13 cellular contexts compared by ENCODE assay signal in genomic region chr1:149883598-149884247, GRCh38. TPM values are rescaled to one million over a fixed set of nuclear protein-coding genes. Genes with fewer than 3 reads are reported as not detected.
DNase-seq lines count a peak whose midpoint lies in the region; ATAC-seq, FAIRE-seq and TF ChIP-seq lines count a peak whose summit lies in the region.
"Had no signal": no experiment of that assay in that cellular context is flagged by ENCODE, and none has a peak within 500 bp of the region (broad histone marks: within the 10 kb centered on the region; RNA-seq: fewer than 3 reads in every experiment).

No MANE protein-coding gene starts in this region.

- SMC1A ChIA-PET in GM12878 (lab: Charles Lee; ENCODE audit: uncharacterized antibody, unreplicated experiment), result interaction anchor here (0.9 to 1.9 kb wide), 2 partner anchors 35 to 40 kb away, joined by 3 to 8 read pairs; no protein-coding TSS in a partner anchor

- H3K79me2 ChIP-seq in MM.1S (ENCODE audit: low read length) (no peaks in the 10 kb centered on the region), GM12878 (ENCODE audit: control insufficient read depth, insufficient read depth, low read length) (peaks cover 17% of the 10 kb centered on the region)

- H2AFZ ChIP-seq in MM.1S (ENCODE audit: low read length), result no peak overlapping the region
- no peak overlapping the region for H2AFZ ChIP-seq in GM12878 (ENCODE audit: control insufficient read depth, low read depth, low read length)

- no peak for DNase-seq in heart left ventricle
- DNase-seq in Right ventricle myocardium superior, result no peak
- DNase-seq in MM.1S, result no peak
- DNase-seq in GM12878 (ENCODE audit: low read depth, low spot score), result no peak
- no peak for DNase-seq in NCI-H2107 treated with DMSO at 0.1 percent for 48 hours (lab: John Stamatoyannopoulos, UW; ENCODE audit: unreplicated experiment)
- DNase-seq in esophagus muscularis mucosa (ENCODE audit: extremely low spot score), result no peak
- DNase-seq: amniotic stem cell, NCI-H2171 had no signal

- H3K4me2 ChIP-seq in MM.1S (ENCODE audit: low read depth, low read length) (peak overlapping the region; percentile 78), GM12878 (ENCODE audit: control insufficient read depth, insufficient read depth) (peak overlapping the region; percentile 87; the same call in 1 of the 2 replicates)

- peaks cover 45% of the 10 kb centered on the region for H3F3A ChIP-seq in MM.1S (ENCODE audit: insufficient read depth, low read length)

- no peaks in the 10 kb centered on the region for H3K27me3 ChIP-seq in heart left ventricle
- H3K27me3 ChIP-seq in MM.1S (replicated peaks; ENCODE audit: insufficient read depth, low read length), result no peaks in the 10 kb centered on the region
- H3K27me3 ChIP-seq in GM12878 (replicated peaks in 1 of 2; ENCODE audit: control insufficient read depth in 2 of 2, insufficient read depth in 2 of 2, low read length in 1 of 2), result no peaks in the 10 kb centered on the region
- no peaks in the 10 kb centered on the region for H3K27me3 ChIP-seq in thymus (ENCODE audit: control insufficient read depth, insufficient read depth)
- H3K27me3 ChIP-seq in esophagus muscularis mucosa, result peaks cover 0 to 3% (median 0%) of the 10 kb centered on the region in 4 donors
- H3K27me3 ChIP-seq: Peyer's patch had no signal

- H3K9me2 ChIP-seq in MM.1S (replicated peaks; ENCODE audit: insufficient read depth, low read length), result no peaks in the 10 kb centered on the region

- no peak for TF ChIP-seq RAD21 in GM12878 (IDR thresholded peaks at IDR 0.05; ENCODE audit: insufficient read depth, low read depth, low read length)

- ATAC-seq in heart left ventricle (no peak), Right ventricle myocardium superior (ENCODE audit: poor library complexity) (no peak), GM12878 (no peak), GM21381 (IDR thresholded peaks at IDR 0.05; ENCODE audit: unreplicated experiment) (no peak)

- BruUV-seq in GM12878 (replicated peaks; lab: Mats Ljungman, UMichigan), result no TSS peak

- TF ChIP-seq EP300 in GM12878 (IDR thresholded peaks at IDR 0.05; ENCODE audit: borderline replicate concordance in 1 of 2, control insufficient read depth in 1 of 2, low read depth in 2 of 2, low read length in 2 of 2) (no peak), esophagus muscularis mucosa (IDR thresholded peaks at IDR 0.05) (no peak)

- 75 to 78% (median 78%) methylated on average over 3 of the region's 3 CpGs for WGBS in heart left ventricle, 4 donors
- 38% methylated on average over 3 of the region's 3 CpGs for WGBS in GM12878 (ENCODE audit: insufficient coverage, insufficient replicate concordance, low lambda C conversion rate, missing lambda C conversion rate)
- 96% methylated on average over 3 of the region's 3 CpGs for WGBS in thymus
- 84% methylated on average over 3 of the region's 3 CpGs for WGBS in esophagus muscularis mucosa

- H3K27ac ChIP-seq in heart left ventricle (peak overlapping the region in 3 of 12 donors; percentile 93 to 100 (median 96)), MM.1S (ENCODE audit: low read length) (peak overlapping the region; percentile 92; the same call in 1 of the 2 replicates), GM12878 (ENCODE audit: control insufficient read depth, insufficient read depth) (0 out of 2 replicates have a peak overlapping the region, but pooled peaks have one; percentile 93), thymus (ENCODE audit: low read depth) (no peak overlapping the region), esophagus muscularis mucosa (replicated peaks in 1 of 4) (no peak overlapping the region)

- RAD21 ChIA-PET in GM12878 (lab: Charles Lee; ENCODE audit: unreplicated experiment), result interaction anchor here (1.3 to 1.9 kb wide), 3 partner anchors 38 to 127 kb away, joined by 3 to 5 read pairs (median 3); partner anchors contain the start of gene OTUD7B

- H3K9ac ChIP-seq in MM.1S (ENCODE audit: low read length), result peak overlapping the region; percentile 84; the same call in 1 of the 2 replicates
- no peak overlapping the region for H3K9ac ChIP-seq in GM12878 (ENCODE audit: control insufficient read depth, insufficient read depth, low read length)

- H3K36me3 ChIP-seq in heart left ventricle, result no peaks in the 10 kb centered on the region
- no peaks in the 10 kb centered on the region for H3K36me3 ChIP-seq in MM.1S (replicated peaks; ENCODE audit: insufficient read depth, low read length)
- H3K36me3 ChIP-seq in GM12878 (ENCODE audit: control insufficient read depth in 2 of 2, insufficient read depth in 2 of 2, low read length in 1 of 2), result no peaks in the 10 kb centered on the region
- H3K36me3 ChIP-seq in thymus (ENCODE audit: control insufficient read depth, insufficient read depth), result no peaks in the 10 kb centered on the region
- H3K36me3 ChIP-seq in esophagus muscularis mucosa, result no peaks in the 10 kb centered on the region
- H3K36me3 ChIP-seq: Peyer's patch had no signal

- no peaks in the 10 kb centered on the region for H3K9me3 ChIP-seq in heart left ventricle
- no peaks in the 10 kb centered on the region for H3K9me3 ChIP-seq in MM.1S (replicated peaks; ENCODE audit: insufficient read depth, low read length)
- no peaks in the 10 kb centered on the region for H3K9me3 ChIP-seq in GM12878 (replicated peaks; ENCODE audit: control insufficient read depth, insufficient read depth, low read length)
- H3K9me3 ChIP-seq in thymus (ENCODE audit: control insufficient read depth), result no peaks in the 10 kb centered on the region
- H3K9me3 ChIP-seq in esophagus muscularis mucosa, result no peaks in the 10 kb centered on the region
- H3K9me3 ChIP-seq: Peyer's patch had no signal

- TF ChIP-seq POLR2A in heart left ventricle (IDR thresholded peaks at IDR 0.05) (no peak), GM12878 (IDR thresholded peaks at IDR 0.05; ENCODE audit: low read depth, low read length) (no peak), esophagus muscularis mucosa (IDR thresholded peaks at IDR 0.05; ENCODE audit: low read depth) (no peak)

- POLR2A ChIA-PET in GM12878 (lab: Charles Lee), result interaction anchor here (1.1 to 1.5 kb wide), 3 partner anchors 15 to 39 kb away, joined by 3 to 11 read pairs (median 4); no protein-coding TSS in a partner anchor

- no peak for FAIRE-seq in GM12878 (lab: Jason Lieb, UNC)
- FAIRE-seq: H54 had no signal

- H4K20me1 ChIP-seq in MM.1S (ENCODE audit: insufficient read depth, low read length) (no peaks in the 10 kb centered on the region), GM12878 (ENCODE audit: control insufficient read depth, insufficient read depth) (no peaks in the 10 kb centered on the region)

- intact Hi-C loops in heart left ventricle (cut with DNase I) (no loop called here), Right ventricle myocardium superior (cut with DNase I) (no loop called here), GM12878 (cut with micrococcal nuclease; ENCODE audit: unreplicated experiment) (no loop called here), esophagus muscularis mucosa (cut with DNase I) (no loop called here)

- H3K4me3 ChIP-seq in heart left ventricle (peak overlapping the region in 8 of 12 donors; percentile 65 to 86 (median 70)), MM.1S (ENCODE audit: low read length) (no peak overlapping the region), GM12878 (peak overlapping the region; percentile 61; the same call in 1 of the 2 replicates), thymus (ENCODE audit: low read length) (peak overlapping the region; percentile 71), esophagus muscularis mucosa (peak overlapping the region in 1 of 4 donors; percentile 92)

- CTCF ChIA-PET in GM12878 (lab: Yijun Ruan, JAX), result interaction anchor here (1.1 to 1.9 kb wide), 2 partner anchors 41 to 282 kb away, joined by 3 to 6 read pairs; no protein-coding TSS in a partner anchor

- H3K4me1 ChIP-seq in heart left ventricle (peaks cover 0 to 29% (median 17%) of the 10 kb centered on the region in 12 donors), MM.1S (ENCODE audit: low read length) (peaks cover 16% of the 10 kb centered on the region), GM12878 (ENCODE audit: control insufficient read depth, insufficient read depth, low read length) (no peaks in the 10 kb centered on the region), thymus (ENCODE audit: control insufficient read depth, insufficient read depth, low read length) (peaks cover 22% of the 10 kb centered on the region), esophagus muscularis mucosa (peaks cover 18 to 35% (median 21%) of the 10 kb centered on the region in 4 donors)

- in situ Hi-C loops in GM12878 (cut with MboI), result no loop called here

- TF ChIP-seq CTCF in heart left ventricle (IDR thresholded peaks at IDR 0.05) (no peak), MM.1S (IDR thresholded peaks at IDR 0.05; ENCODE audit: low read length) (no peak), GM12878 (IDR thresholded peaks at IDR 0.05 in 2 of 3, conservative IDR thresholded peaks at IDR 0.05 in 1 of 3; ENCODE audit: control insufficient read depth in 2 of 3, extremely low read depth in 1 of 3, insufficient read depth in 1 of 3, low read depth in 3 of 3, low read length in 3 of 3) (no peak), esophagus muscularis mucosa (IDR thresholded peaks at IDR 0.05) (no peak)

RNA-seq across cellular contexts. Expression of gene BOLA1, which starts 15.6 kb away (rescaled TPM):
- 10 to 100 TPM; 12.5 to 39.4 (median 14.0) TPM for total RNA-seq in heart left ventricle
- polyA plus RNA-seq in heart left ventricle, result 10 to 100 TPM; 16.2 to 40.7 TPM
- total RNA-seq in Right ventricle myocardium superior, result 16.9 TPM
- total RNA-seq in GM12878 (2013; cell fraction: nucleolus; rRNA removed), result 10.0 and 12.1 TPM in 2 replicates
- 11.7 and 16.0 TPM in 2 replicates for total RNA-seq in GM12878 (2014; rRNA removed)
- 7.0 and 7.5 TPM in 2 replicates for total RNA-seq in GM12878 (2014; rRNA removed; fragmentation: Illumina TruSeq; extraction: Trizol)
- total RNA-seq in GM12878 (2021), result 12.8 and 15.1 TPM in 2 replicates
- 1.6 TPM for polyA plus RNA-seq in GM12878 (2011; ENCODE audit: low read depth)
- polyA plus RNA-seq in GM12878 (2011; rRNA removed), result 7.9 and 9.7 TPM in 2 replicates
- 12.7 and 17.1 TPM in 2 replicates for polyA plus RNA-seq in GM12878 (2011; cell fraction: cytosol; rRNA removed)
- polyA plus RNA-seq in GM12878 (2011; cell fraction: nucleus; rRNA removed), result 21.0 and 23.7 TPM in 2 replicates
- 9.4 and 12.1 TPM in 2 replicates for polyA plus RNA-seq in GM12878 (2012)
- polyA plus RNA-seq in GM12878 (2014; fragmentation: Illumina TruSeq; extraction: Trizol), result 4.6 and 5.4 TPM in 2 replicates
- 1 to 10 TPM in 1 of 2 experiments, under 1 TPM in 1; 0.74 to 4.3 TPM for polyA plus RNA-seq in GM12878 (2014; fragmentation: Nextera tagmentation; extraction: Ambion mirVana)
- 18.7 and 19.7 TPM in 2 replicates for polyA plus RNA-seq in GM12878 (2014; rRNA removed)
- 10 to 100 TPM; 14.8 to 18.3 TPM for polyA plus RNA-seq in GM12878 (2016; fragmentation: Nextera tagmentation; extraction: Ambion mirVana)
- polyA minus RNA-seq in GM12878 (2011; rRNA and poly(A)+ RNA removed), result 1.2 and 3.5 TPM in 2 replicates
- polyA minus RNA-seq in GM12878 (2011; cell fraction: cytosol; rRNA and poly(A)+ RNA removed), result 1.8 and 5.1 TPM in 2 replicates
- 5.3 and 5.7 TPM in 2 replicates for polyA minus RNA-seq in GM12878 (2011; cell fraction: nucleus; rRNA and poly(A)+ RNA removed)
- polyA plus RNA-seq in thymus, result 44.7 TPM
- 10 to 100 TPM; 31.1 to 45.8 (median 41.6) TPM for total RNA-seq in esophagus muscularis mucosa

RNA-seq across cellular contexts. Expression of gene SV2A, which starts 33.9 kb away (rescaled TPM):
- total RNA-seq in heart left ventricle, result 1 to 10 TPM in 1 of 9 donors, under 1 TPM in 8; 0.20 to 1.4 (median 0.43) TPM
- polyA plus RNA-seq in heart left ventricle, result under 1 TPM; 0.30 to 0.32 TPM
- total RNA-seq in Right ventricle myocardium superior, result 0.32 TPM
- 0.47 and 0.63 TPM in 2 replicates for total RNA-seq in GM12878 (2013; cell fraction: nucleolus; rRNA removed)
- total RNA-seq in GM12878 (2014; rRNA removed), result 6.3 and 8.0 TPM in 2 replicates
- 5.3 and 6.0 TPM in 2 replicates for total RNA-seq in GM12878 (2014; rRNA removed; fragmentation: Illumina TruSeq; extraction: Trizol)
- 11.3 and 11.6 TPM in 2 replicates for total RNA-seq in GM12878 (2021)
- polyA plus RNA-seq in GM12878 (2011; ENCODE audit: low read depth), result 2.7 TPM
- polyA plus RNA-seq in GM12878 (2011; rRNA removed), result 0.33 and 0.39 TPM in 2 replicates
- 0.55 and 0.66 TPM in 2 replicates for polyA plus RNA-seq in GM12878 (2011; cell fraction: cytosol; rRNA removed)
- 0.82 and 0.91 TPM in 2 replicates for polyA plus RNA-seq in GM12878 (2011; cell fraction: nucleus; rRNA removed)
- 3.8 and 5.4 TPM in 2 replicates for polyA plus RNA-seq in GM12878 (2012)
- polyA plus RNA-seq in GM12878 (2014; fragmentation: Illumina TruSeq; extraction: Trizol), result 7.3 and 8.4 TPM in 2 replicates
- polyA plus RNA-seq in GM12878 (2014; fragmentation: Nextera tagmentation; extraction: Ambion mirVana), result 1 to 10 TPM in 1 of 2 experiments, under 1 TPM in 1; 0.89 to 2.3 TPM
- 7.5 and 7.8 TPM in 2 replicates for polyA plus RNA-seq in GM12878 (2014; rRNA removed)
- 1 to 10 TPM; 4.5 to 5.6 TPM for polyA plus RNA-seq in GM12878 (2016; fragmentation: Nextera tagmentation; extraction: Ambion mirVana)
- 0.88 and 1.3 TPM in 2 replicates for polyA minus RNA-seq in GM12878 (2011; rRNA and poly(A)+ RNA removed)
- polyA minus RNA-seq in GM12878 (2011; cell fraction: cytosol; rRNA and poly(A)+ RNA removed), result 0.27 and 0.31 TPM in 2 replicates
- 0.24 and 0.29 TPM in 2 replicates for polyA minus RNA-seq in GM12878 (2011; cell fraction: nucleus; rRNA and poly(A)+ RNA removed)
- polyA plus RNA-seq in thymus, result 2.0 TPM
- total RNA-seq in esophagus muscularis mucosa, result 1 to 10 TPM; 3.3 to 8.6 (median 5.5) TPM
- total RNA-seq: MCF 10A had no signal

RNA-seq across cellular contexts. Expression of gene SF3B4, which starts 43.9 kb away (rescaled TPM):
- total RNA-seq in heart left ventricle, result 10 to 100 TPM; 10.2 to 32.7 (median 23.7) TPM
- polyA plus RNA-seq in heart left ventricle, result 10 to 100 TPM; 13.1 to 21.3 TPM
- total RNA-seq in Right ventricle myocardium superior, result 22.8 TPM
- total RNA-seq in GM12878 (2013; cell fraction: nucleolus; rRNA removed), result 11.0 and 14.6 TPM in 2 replicates
- total RNA-seq in GM12878 (2014; rRNA removed), result 9.4 and 13.2 TPM in 2 replicates
- 24.1 and 27.6 TPM in 2 replicates for total RNA-seq in GM12878 (2014; rRNA removed; fragmentation: Illumina TruSeq; extraction: Trizol)
- 79.4 and 81.7 TPM in 2 replicates for total RNA-seq in GM12878 (2021)
- 42.1 TPM for polyA plus RNA-seq in GM12878 (2011; ENCODE audit: low read depth)
- polyA plus RNA-seq in GM12878 (2011; rRNA removed), result 11.3 and 26.2 TPM in 2 replicates
- polyA plus RNA-seq in GM12878 (2011; cell fraction: cytosol; rRNA removed), result 22.8 and 28.5 TPM in 2 replicates
- polyA plus RNA-seq in GM12878 (2011; cell fraction: nucleus; rRNA removed), result 23.6 and 32.3 TPM in 2 replicates
- 42.2 and 52.9 TPM in 2 replicates for polyA plus RNA-seq in GM12878 (2012)
- 81.8 and 83.5 TPM in 2 replicates for polyA plus RNA-seq in GM12878 (2014; fragmentation: Illumina TruSeq; extraction: Trizol)
- 1 to 10 TPM; 1.9 to 6.9 TPM for polyA plus RNA-seq in GM12878 (2014; fragmentation: Nextera tagmentation; extraction: Ambion mirVana)
- 27.4 and 35.7 TPM in 2 replicates for polyA plus RNA-seq in GM12878 (2014; rRNA removed)
- polyA plus RNA-seq in GM12878 (2016; fragmentation: Nextera tagmentation; extraction: Ambion mirVana), result 100 to 1,000 TPM; 140 to 146 TPM
- 22.8 and 36.2 TPM in 2 replicates for polyA minus RNA-seq in GM12878 (2011; rRNA and poly(A)+ RNA removed)
- polyA minus RNA-seq in GM12878 (2011; cell fraction: cytosol; rRNA and poly(A)+ RNA removed), result 18.4 and 19.4 TPM in 2 replicates
- 13.4 and 17.5 TPM in 2 replicates for polyA minus RNA-seq in GM12878 (2011; cell fraction: nucleus; rRNA and poly(A)+ RNA removed)
- 28.6 TPM for polyA plus RNA-seq in thymus
- 10 to 100 TPM; 12.1 to 21.6 (median 14.0) TPM for total RNA-seq in esophagus muscularis mucosa

RNA-seq across cellular contexts. Expression of gene MTMR11, which starts 53.0 kb away (rescaled TPM):
- total RNA-seq in heart left ventricle, result 1 to 10 TPM; 1.9 to 4.5 (median 2.6) TPM
- 1 to 10 TPM; 1.6 TPM for polyA plus RNA-seq in heart left ventricle
- 2.0 TPM for total RNA-seq in Right ventricle myocardium superior
- 2.2 and 3.4 TPM in 2 replicates for total RNA-seq in GM12878 (2013; cell fraction: nucleolus; rRNA removed)
- total RNA-seq in GM12878 (2014; rRNA removed), result 0.51 and 0.71 TPM in 2 replicates
- 0.51 and 0.58 TPM in 2 replicates for total RNA-seq in GM12878 (2014; rRNA removed; fragmentation: Illumina TruSeq; extraction: Trizol)
- 0.45 and 1.1 TPM in 2 replicates for total RNA-seq in GM12878 (2021)
- 0.14 TPM for polyA plus RNA-seq in GM12878 (2011; ENCODE audit: low read depth)
- 0.46 and 0.52 TPM in 2 replicates for polyA plus RNA-seq in GM12878 (2011; rRNA removed)
- polyA plus RNA-seq in GM12878 (2011; cell fraction: cytosol; rRNA removed), result 0.17 and 0.70 TPM in 2 replicates
- polyA plus RNA-seq in GM12878 (2011; cell fraction: nucleus; rRNA removed), result 2.7 and 3.2 TPM in 2 replicates
- 0.35 and 0.39 TPM in 2 replicates for polyA plus RNA-seq in GM12878 (2012)
- 0.97 and 1.5 TPM in 2 replicates for polyA plus RNA-seq in GM12878 (2014; fragmentation: Illumina TruSeq; extraction: Trizol)
- polyA plus RNA-seq in GM12878 (2014; fragmentation: Nextera tagmentation; extraction: Ambion mirVana), result under 1 TPM; 0.35 to 0.84 TPM
- 0.95 and 1.1 TPM in 2 replicates for polyA plus RNA-seq in GM12878 (2014; rRNA removed)
- polyA plus RNA-seq in GM12878 (2016; fragmentation: Nextera tagmentation; extraction: Ambion mirVana), result under 1 TPM; 0.70 to 0.77 TPM
- 0.51 and 0.57 TPM in 2 replicates for polyA minus RNA-seq in GM12878 (2011; rRNA and poly(A)+ RNA removed)
- polyA minus RNA-seq in GM12878 (2011; cell fraction: cytosol; rRNA and poly(A)+ RNA removed), result not detected in 2 replicates
- 1.1 and 1.3 TPM in 2 replicates for polyA minus RNA-seq in GM12878 (2011; cell fraction: nucleus; rRNA and poly(A)+ RNA removed)
- 2.7 TPM for polyA plus RNA-seq in thymus
- total RNA-seq in esophagus muscularis mucosa, result 10 to 100 TPM in 2 of 4 donors, 1 to 10 TPM in 2; 7.3 to 15.0 (median 10.5) TPM

Comparison
In these comparisons a context has a peak if more than half of its experiments do, and no peak if none do; other contexts are left out.
1. H3K27ac ChIP-seq: peak in MM.1S (single experiment) and GM12878 (single experiment); none in thymus (single experiment) and esophagus muscularis mucosa (0 of 4).